In genomic region chr3:56800373-56801150, GRCh38 we compare ENCODE assay signal across 8 cellular contexts. TPM values are rescaled to one million over a fixed set of nuclear protein-coding genes. Genes with fewer than 3 reads are reported as not detected.
A peak's percentile ranks its signal among the peaks of the same experiment; 100 is the strongest.
DNase-seq lines count a peak whose midpoint lies in the region; ATAC-seq and TF ChIP-seq lines count a peak whose summit lies in the region.

No MANE protein-coding gene starts in this region.

- no peaks in the 10 kb centered on the region for H3K9me3 ChIP-seq in PC-9 (ENCODE audit: insufficient read depth, low read depth)
- H3K9me3 ChIP-seq in iPS-15b (ENCODE audit: control insufficient read depth, insufficient read depth, low read length) = no peaks in the 10 kb centered on the region

- DNase-seq in PC-9 (no peak), DMS53 treated with DMSO at 0.1 percent for 48 hours (lab: John Stamatoyannopoulos, UW; ENCODE audit: unreplicated experiment) (no peak)
- peak; percentile 86 for DNase-seq in activated naive CD4-positive, alpha-beta T cell treated with anti-CD3 and anti-CD28 coated beads, Interleukin-2, amount 10 ng/mL, durations not matched to agents 7 days and 5 days
- DNase-seq in stimulated activated CD4-positive, alpha-beta T cell treated with anti-CD3 and anti-CD28 coated beads, Interleukin-15, amount 100 ng/mL, for 1 hour (ENCODE audit: low read depth in 1 of 2, low spot score in 1 of 2) = peak; percentile 40 to 55

- no peaks in the 10 kb centered on the region for H3K9me2 ChIP-seq in PC-9 (ENCODE audit: insufficient read depth)

- H3K79me2 ChIP-seq in PC-9 (ENCODE audit: low read depth) = 0 out of 2 replicates have a peak, but pooled peaks cover 4% of the 10 kb centered on the region

- peak overlapping the region; percentile 83 for H3K4me2 ChIP-seq in PC-9

- peak overlapping the region; percentile 84 for H3K4me3 Mint-ChIP-seq in activated naive CD4-positive, alpha-beta T cell treated with anti-CD3 and anti-CD28 coated beads, Interleukin-2, amount 10 ng/mL, durations not matched to agents 7 days and 5 days

- peaks cover 4% of the 10 kb centered on the region; the same call in 1 of the 2 replicates for H3F3A ChIP-seq in PC-9 (ENCODE audit: insufficient read depth, low read depth)

- H3K36me3 ChIP-seq in PC-9 (ENCODE audit: low read depth) (no peaks in the 10 kb centered on the region), iPS-15b (ENCODE audit: control insufficient read depth, insufficient read depth, low read length) (no peaks in the 10 kb centered on the region)

- H3K4me1 ChIP-seq in PC-9 (replicated peaks; ENCODE audit: insufficient read depth) (peaks cover 29% of the 10 kb centered on the region), iPS-15b (ENCODE audit: control insufficient read depth, insufficient read depth, low read length) (peaks cover 6% of the 10 kb centered on the region)

- H3K27ac ChIP-seq in PC-9 = no peak overlapping the region

- CTCF ChIA-PET in PC-9 (lab: Charles Lee) = interaction anchor here (0.6 to 1.4 kb wide), 3 partner anchors 14 to 126 kb away, joined by 3 to 5 read pairs (median 4); no protein-coding TSS in a partner anchor
- CTCF ChIA-PET in activated naive CD4-positive, alpha-beta T cell treated with anti-CD3 and anti-CD28 coated beads, Interleukin-2, amount 10 ng/mL, durations not matched to agents 7 days and 5 days (lab: Charles Lee) = interaction anchor here (0.7 to 12.3 kb wide), 33 partner anchors 11 to 194 kb away, joined by 3 to 232 read pairs (median 5); no protein-coding TSS in a partner anchor

- H3K4me3 ChIP-seq in PC-9 = no peak overlapping the region; the same call in 1 of the 2 replicates
- peak overlapping the region; percentile 82 for H3K4me3 ChIP-seq in iPS-15b (ENCODE audit: low read depth, low read length)

- H3K27me3 ChIP-seq in PC-9 (ENCODE audit: insufficient read depth, low read depth) (no peaks in the 10 kb centered on the region), iPS-15b (ENCODE audit: control insufficient read depth, insufficient read depth, low read length) (peaks cover 8% of the 10 kb centered on the region)

- H3K9ac ChIP-seq in iPS-15b (ENCODE audit: low read depth, low read length) = no peak overlapping the region

- no peak for TF ChIP-seq CTCF in PC-9 (conservative IDR thresholded peaks at IDR 0.05)

- no peaks in the 10 kb centered on the region for H3K9me3 Mint-ChIP-seq in activated naive CD4-positive, alpha-beta T cell treated with anti-CD3 and anti-CD28 coated beads, Interleukin-2, amount 10 ng/mL, durations not matched to agents 7 days and 5 days

- ATAC-seq in GM19328 (IDR thresholded peaks at IDR 0.05; ENCODE audit: unreplicated experiment) (peak; percentile 40), GM18519 (IDR thresholded peaks at IDR 0.05; ENCODE audit: low FRiP score, unreplicated experiment) (no peak), GM21447 (IDR thresholded peaks at IDR 0.05; ENCODE audit: unreplicated experiment) (no peak)

- H3K27me3 Mint-ChIP-seq in activated naive CD4-positive, alpha-beta T cell treated with anti-CD3 and anti-CD28 coated beads, Interleukin-2, amount 10 ng/mL, durations not matched to agents 7 days and 5 days = no peaks in the 10 kb centered on the region

- no TSS peak for BruUV-seq in PC-9 (replicated peaks; lab: Mats Ljungman, UMichigan)

- H2AFZ ChIP-seq in PC-9 = no peak overlapping the region

- peaks cover 52% of the 10 kb centered on the region for H3K4me1 Mint-ChIP-seq in activated naive CD4-positive, alpha-beta T cell treated with anti-CD3 and anti-CD28 coated beads, Interleukin-2, amount 10 ng/mL, durations not matched to agents 7 days and 5 days

- intact Hi-C loops in PC-9 (cut with micrococcal nuclease; ENCODE audit: unreplicated experiment) = no loop called here

- peak overlapping the region; percentile 85 for H3K27ac Mint-ChIP-seq in activated naive CD4-positive, alpha-beta T cell treated with anti-CD3 and anti-CD28 coated beads, Interleukin-2, amount 10 ng/mL, durations not matched to agents 7 days and 5 days

- H3K36me3 Mint-ChIP-seq in activated naive CD4-positive, alpha-beta T cell treated with anti-CD3 and anti-CD28 coated beads, Interleukin-2, amount 10 ng/mL, durations not matched to agents 7 days and 5 days = peaks cover 37% of the 10 kb centered on the region

- no peaks in the 10 kb centered on the region for H4K20me1 ChIP-seq in PC-9 (ENCODE audit: insufficient read depth)

- POLR2A ChIA-PET in PC-9 (lab: Charles Lee; ENCODE audit: unreplicated experiment) = no interaction called here

RNA-seq across cellular contexts. Expression of gene ARHGEF3, which starts 1.2 kb away (rescaled TPM):
- total RNA-seq in PC-9 (2021) = 44.6 and 49.2 TPM in 2 replicates

Comparison
In these comparisons a context has a peak if more than half of its experiments do, and no peak if none do; other contexts are left out.
1. DNase-seq: peak in activated naive CD4-positive, alpha-beta T cell treated with anti-CD3 and anti-CD28 coated beads, Interleukin-2, amount 10 ng/mL, durations not matched to agents 7 days and 5 days (single experiment) and stimulated activated CD4-positive, alpha-beta T cell treated with anti-CD3 and anti-CD28 coated beads, Interleukin-15, amount 100 ng/mL, for 1 hour (2 of 2); none in PC-9 (0 of 2) and DMS53 treated with DMSO at 0.1 percent for 48 hours (single experiment).